Comparison of ENCODE assay signal across 27 cellular contexts in the genomic region with DNA sequence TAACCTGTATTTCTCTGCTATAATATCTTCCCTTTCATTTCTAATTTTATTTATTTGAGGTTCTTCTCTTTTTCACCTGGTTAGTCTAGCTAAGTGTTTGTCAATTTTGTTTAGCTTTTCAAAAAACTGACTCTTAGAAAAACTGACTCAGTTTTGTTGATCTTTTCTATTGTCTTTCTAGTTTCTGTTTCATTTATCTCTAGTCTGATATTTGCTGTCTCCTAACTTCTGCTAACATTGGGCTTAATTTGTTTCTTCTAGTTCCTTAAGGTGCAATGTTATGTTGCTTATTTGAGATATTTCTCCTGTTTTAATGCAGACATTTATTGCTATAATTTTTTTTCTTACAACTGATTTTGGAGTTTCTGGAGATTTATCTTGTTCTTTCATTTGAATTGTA.
"Had no signal": no experiment of that assay in that cellular context is flagged by ENCODE, and none has a peak within 500 bp of the region (broad histone marks: within the 10 kb centered on the region; RNA-seq: fewer than 3 reads in every experiment).

No MANE protein-coding gene starts in this region.

- H3K27ac ChIP-seq: stomach, suprapubic skin, testis, thoracic aorta, thyroid gland, tibial artery, tibial nerve, transverse colon, upper lobe of left lung, upper lobe of right lung, uterus, vagina had no signal

- ATAC-seq: stimulated activated effector memory CD8-positive, alpha-beta T cell treated with anti-CD3 and anti-CD28 coated beads, Interleukin-12 subunit alpha, Interleukin-12 subunit beta, amount 100 ng/mL, for 72 hours; stimulated activated memory B cell treated with anti-CD40 and anti-IgM and Interleukin-4, amounts not matched to agents 10 μg/mL and 1 μg/mL and 100 μg/mL, for 72 hours; stimulated activated naive B cell treated with anti-CD40 and anti-IgM and Interleukin-4, amounts not matched to agents 10 μg/mL and 1 μg/mL and 100 μg/mL, for 72 hours; stimulated activated naive CD8-positive, alpha-beta T cell treated with anti-CD3 and anti-CD28 coated beads, Interleukin-15, amount 100 ng/mL, for 72 hours; upper lobe of right lung had no signal

- H3K9me3 ChIP-seq: testis, thoracic aorta, thyroid gland, tibial artery, transverse colon, upper lobe of right lung, uterus, vagina had no signal

- H3K27me3 ChIP-seq: stomach, suprapubic skin, testis, thyroid gland, tibial artery, tibial nerve, transverse colon, upper lobe of left lung, upper lobe of right lung, uterus, vagina had no signal

- H3K4me3 Mint-ChIP-seq: stimulated activated effector memory CD8-positive, alpha-beta T cell treated with anti-CD3 and anti-CD28 coated beads, Interleukin-12 subunit alpha, Interleukin-12 subunit beta, amount 100 ng/mL, for 72 hours; stimulated activated memory B cell treated with anti-CD40 and anti-IgM and Interleukin-4, amounts not matched to agents 10 μg/mL and 1 μg/mL and 100 μg/mL, for 72 hours; stimulated activated naive B cell treated with anti-CD40 and anti-IgM and Interleukin-4, amounts not matched to agents 10 μg/mL and 1 μg/mL and 100 μg/mL, for 72 hours; stimulated activated naive CD8-positive, alpha-beta T cell treated with anti-CD3 and anti-CD28 coated beads, Interleukin-15, amount 100 ng/mL, for 72 hours; stimulated activated naive CD8-positive, alpha-beta T cell treated with anti-CD3 and anti-CD28 coated beads, Interleukin-15, Interleukin-2, amounts not matched to agents 100 ng/mL and 50 ng/mL, for 24 hours; type B pancreatic cell had no signal

- H3K4me1 Mint-ChIP-seq: stimulated activated effector memory CD8-positive, alpha-beta T cell treated with anti-CD3 and anti-CD28 coated beads, Interleukin-12 subunit alpha, Interleukin-12 subunit beta, amount 100 ng/mL, for 72 hours; stimulated activated memory B cell treated with anti-CD40 and anti-IgM and Interleukin-4, amounts not matched to agents 10 μg/mL and 1 μg/mL and 100 μg/mL, for 72 hours; stimulated activated naive B cell treated with anti-CD40 and anti-IgM and Interleukin-4, amounts not matched to agents 10 μg/mL and 1 μg/mL and 100 μg/mL, for 72 hours; stimulated activated naive CD8-positive, alpha-beta T cell treated with anti-CD3 and anti-CD28 coated beads, Interleukin-15, amount 100 ng/mL, for 72 hours had no signal

- H3K36me3 Mint-ChIP-seq: stimulated activated effector memory CD8-positive, alpha-beta T cell treated with anti-CD3 and anti-CD28 coated beads, Interleukin-12 subunit alpha, Interleukin-12 subunit beta, amount 100 ng/mL, for 72 hours; stimulated activated memory B cell treated with anti-CD40 and anti-IgM and Interleukin-4, amounts not matched to agents 10 μg/mL and 1 μg/mL and 100 μg/mL, for 72 hours; stimulated activated naive B cell treated with anti-CD40 and anti-IgM and Interleukin-4, amounts not matched to agents 10 μg/mL and 1 μg/mL and 100 μg/mL, for 72 hours had no signal

- H3K36me3 ChIP-seq: stomach, suprapubic skin, thoracic aorta, thyroid gland, tibial artery, tibial nerve, transverse colon, upper lobe of left lung, upper lobe of right lung, uterus, vagina had no signal

- DNase-seq: stimulated activated CD4-positive, alpha-beta T cell treated with anti-CD3 and anti-CD28 coated beads, Interleukin-2, amount 100 ng/mL, for 48 hours; stimulated activated CD4-positive, alpha-beta T cell treated with anti-CD3 and anti-CD28 coated beads, Interleukin-4, amount 100 ng/mL, for 1 hour; stimulated activated CD4-positive, alpha-beta T cell treated with anti-CD3 and anti-CD28 coated beads, Interleukin-4, amount 100 ng/mL, for 24 hours; stimulated activated CD4-positive, alpha-beta T cell treated with anti-CD3 and anti-CD28 coated beads, Interleukin-4, amount 100 ng/mL, for 4 hours; stimulated activated CD8-positive, alpha-beta memory T cell treated with anti-CD3 and anti-CD28 coated beads, Interleukin-4, amount 100 ng/mL, for 48 hours; stimulated activated naive B cell treated with anti-CD40 and anti-IgM and Interleukin-4, amounts not matched to agents 10 μg/mL and 1 μg/mL and 100 μg/mL, for 72 hours; stimulated activated naive CD4-positive, alpha-beta T cell; stimulated activated naive CD4-positive, alpha-beta T cell treated with Interleukin-2 at 50 U/mL for 16 hours; stimulated activated naive CD8-positive, alpha-beta T cell treated with anti-CD3 and anti-CD28 coated beads, Interleukin-15, amount 100 ng/mL, for 72 hours; stomach; substantia nigra; testis; thyroid gland; tibial artery; transverse colon; trophoblast cell; upper lobe of left lung; upper lobe of right lung; uterus had no signal

- H3K4me3 ChIP-seq: stomach, suprapubic skin, testis, thoracic aorta, thyroid gland, tibial artery, tibial nerve, transverse colon, upper lobe of left lung, upper lobe of right lung, uterus, vagina had no signal

- H3K27me3 Mint-ChIP-seq: stimulated activated memory B cell treated with anti-CD40 and anti-IgM and Interleukin-4, amounts not matched to agents 10 μg/mL and 1 μg/mL and 100 μg/mL, for 72 hours; stimulated activated naive B cell treated with anti-CD40 and anti-IgM and Interleukin-4, amounts not matched to agents 10 μg/mL and 1 μg/mL and 100 μg/mL, for 72 hours; stimulated activated naive CD8-positive, alpha-beta T cell treated with anti-CD3 and anti-CD28 coated beads, Interleukin-15, amount 100 ng/mL, for 72 hours; stimulated activated naive CD8-positive, alpha-beta T cell treated with anti-CD3 and anti-CD28 coated beads, Interleukin-15, Interleukin-2, amounts not matched to agents 100 ng/mL and 50 ng/mL, for 24 hours; type B pancreatic cell had no signal

- H3K27ac Mint-ChIP-seq: stimulated activated effector memory CD8-positive, alpha-beta T cell treated with anti-CD3 and anti-CD28 coated beads, Interleukin-12 subunit alpha, Interleukin-12 subunit beta, amount 100 ng/mL, for 72 hours; stimulated activated memory B cell treated with anti-CD40 and anti-IgM and Interleukin-4, amounts not matched to agents 10 μg/mL and 1 μg/mL and 100 μg/mL, for 72 hours; stimulated activated naive B cell treated with anti-CD40 and anti-IgM and Interleukin-4, amounts not matched to agents 10 μg/mL and 1 μg/mL and 100 μg/mL, for 72 hours; stimulated activated naive CD8-positive, alpha-beta T cell treated with anti-CD3 and anti-CD28 coated beads, Interleukin-15, Interleukin-2, amounts not matched to agents 100 ng/mL and 50 ng/mL, for 24 hours; type B pancreatic cell had no signal

- H3K4me1 ChIP-seq: stomach, suprapubic skin, testis, thyroid gland, tibial artery, tibial nerve, transverse colon, upper lobe of left lung, upper lobe of right lung, uterus, vagina had no signal
